In the genomic region with DNA sequence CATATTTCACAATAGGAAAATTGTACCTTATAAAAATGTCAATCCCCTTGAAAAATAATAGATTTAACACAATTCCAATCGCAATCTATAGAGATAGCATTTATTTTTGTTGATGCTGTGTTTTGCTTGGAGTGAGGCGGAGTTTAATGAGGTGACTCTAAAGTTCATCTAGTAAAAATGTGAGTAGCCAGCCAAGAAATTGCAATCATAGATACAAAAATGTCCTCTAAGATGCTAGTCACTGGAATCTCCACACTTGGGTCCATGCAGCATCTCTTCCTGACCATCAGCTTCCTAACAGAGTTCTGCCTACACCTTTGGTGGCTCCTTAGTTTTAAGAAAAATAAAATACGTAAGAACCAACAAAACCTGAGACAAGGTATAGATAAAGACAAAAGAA, we compare ENCODE assay signal across 1 cellular context.
TF ChIP-seq lines count a peak whose summit lies in the region.

No MANE protein-coding gene starts in this region.

TF ChIP-seq in IMR-90, 13 proteins besides CTCF, POLR2A, EP300 and RAD21:
- TF ChIP-seq CEBPB (IDR thresholded peaks at IDR 0.05; ENCODE audit: low read depth, low read length): no peak
